In the genomic region with DNA sequence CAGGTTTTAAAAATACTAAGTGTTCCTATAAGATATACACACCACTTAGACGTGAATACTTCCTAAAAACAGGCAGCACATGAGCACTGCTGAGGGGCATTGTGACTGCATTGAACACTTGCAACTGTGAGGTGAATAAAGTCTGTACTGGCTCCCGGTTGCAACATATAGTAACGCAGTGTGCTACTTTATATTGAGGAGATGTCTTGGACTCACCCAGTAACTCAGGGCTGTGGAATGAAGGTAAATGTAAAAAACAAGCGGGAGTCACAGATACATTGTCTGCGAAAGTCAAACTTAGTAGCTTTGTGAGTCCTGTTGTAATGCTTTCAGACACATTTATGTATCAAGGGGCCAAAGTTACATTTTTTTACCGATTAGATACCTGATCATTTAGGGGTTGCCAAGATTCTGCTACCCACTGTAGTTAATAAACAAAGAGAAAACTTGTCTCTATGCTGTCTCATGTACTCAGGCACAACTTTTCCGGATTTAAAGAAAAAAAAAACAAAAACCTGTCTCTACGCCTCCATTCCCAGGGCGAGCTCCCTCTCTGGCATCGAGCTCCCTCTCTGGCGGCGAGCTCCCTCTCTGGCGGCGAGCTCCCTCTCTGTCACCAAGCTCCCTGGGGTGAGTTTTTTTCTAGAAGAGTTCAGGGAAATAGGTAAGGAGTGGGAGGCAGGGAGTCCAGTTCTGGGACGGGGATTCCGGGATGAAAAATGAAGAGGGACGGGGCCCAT, we compare ENCODE assay signal across 8 cellular contexts. TPM values are rescaled to one million over a fixed set of nuclear protein-coding genes. Genes with fewer than 3 reads are reported as not detected.
DNase-seq lines count a peak whose midpoint lies in the region; ATAC-seq, FAIRE-seq and TF ChIP-seq lines count a peak whose summit lies in the region.

No MANE protein-coding gene starts in this region.

- H4K8ac ChIP-seq in H9 (replicated peaks; ENCODE audit: insufficient read length, low read depth, low read length): no peak overlapping the region

- no peak overlapping the region for H3K14ac ChIP-seq in H9 (ENCODE audit: insufficient read depth, low read length)

- FAIRE-seq in GM12878 (lab: Jason Lieb, UNC): no peak
- no peak for FAIRE-seq in H54 (lab: Jason Lieb, UNC)

- in situ Hi-C loops in GM12878 (cut with MboI): no loop called here

- H3K4ac ChIP-seq in H9 (ENCODE audit: low read depth, low read length): no peak overlapping the region

- no peak for TF ChIP-seq EP300 in GM12878 (IDR thresholded peaks at IDR 0.05; ENCODE audit: borderline replicate concordance in 1 of 2, control insufficient read depth in 1 of 2, low read depth in 2 of 2, low read length in 2 of 2)

- H3K27me3 ChIP-seq in BLaER1: no peaks in the 10 kb centered on the region
- H3K27me3 ChIP-seq in HUES48 (ENCODE audit: control insufficient read depth, insufficient read depth, low read length): peaks cover 6% of the 10 kb centered on the region
- H3K27me3 ChIP-seq in GM12878 (replicated peaks in 1 of 2; ENCODE audit: control insufficient read depth in 2 of 2, insufficient read depth in 2 of 2, low read length in 1 of 2): no peaks in the 10 kb centered on the region
- no peaks in the 10 kb centered on the region for H3K27me3 ChIP-seq in lower lobe of right lung (ENCODE audit: low read depth)
- no peaks in the 10 kb centered on the region for H3K27me3 ChIP-seq in H9 (ENCODE audit: insufficient read depth, low read length)

- TF ChIP-seq RAD21 in GM12878 (IDR thresholded peaks at IDR 0.05; ENCODE audit: insufficient read depth, low read depth, low read length): no peak

- H3K9ac ChIP-seq in BLaER1 (peak overlapping the region; percentile 89), HUES48 (ENCODE audit: low read depth, low read length) (no peak overlapping the region), GM12878 (ENCODE audit: control insufficient read depth, insufficient read depth, low read length) (peak overlapping the region; percentile 89), H9 (ENCODE audit: extremely low read depth, insufficient read length, low read length) (no peak overlapping the region)

- RAD21 ChIA-PET in GM12878 (lab: Charles Lee; ENCODE audit: unreplicated experiment): interaction anchor here (1.9 kb wide), 1 partner anchor 39 kb away, joined by 4 read pairs; no protein-coding TSS in a partner anchor

- H3K4me2 ChIP-seq in BLaER1 (peak overlapping the region; percentile 95), GM12878 (ENCODE audit: control insufficient read depth, insufficient read depth) (peak overlapping the region; percentile 95; the same call in 1 of the 2 replicates), H9 (ENCODE audit: insufficient read depth, insufficient read length, low read length) (no peak overlapping the region)

- H2AFZ ChIP-seq in GM12878 (ENCODE audit: control insufficient read depth, low read depth, low read length): no peak overlapping the region
- H2AFZ ChIP-seq in H9 (ENCODE audit: low read length): no peak overlapping the region

- H4K91ac ChIP-seq in H9 (ENCODE audit: insufficient read length, low read depth, low read length): no peak overlapping the region

- no peaks in the 10 kb centered on the region for H3K36me3 ChIP-seq in BLaER1
- H3K36me3 ChIP-seq in HUES48 (ENCODE audit: control insufficient read depth, insufficient read depth, low read length): no peaks in the 10 kb centered on the region
- no peaks in the 10 kb centered on the region for H3K36me3 ChIP-seq in GM12878 (ENCODE audit: control insufficient read depth in 2 of 2, insufficient read depth in 2 of 2, low read length in 1 of 2)
- no peaks in the 10 kb centered on the region for H3K36me3 ChIP-seq in lower lobe of right lung

- H3K27me3 Mint-ChIP-seq in H9 (ENCODE audit: low read depth): peaks cover 6% of the 10 kb centered on the region

- intact Hi-C loops in GM12878 (cut with micrococcal nuclease; ENCODE audit: unreplicated experiment) (no loop called here), lower lobe of right lung (cut with DNase I) (no loop called here)

- no peak overlapping the region for H3K23ac ChIP-seq in H9 (ENCODE audit: insufficient read length, low read depth, low read length)

- no peak overlapping the region for H3K4me3 Mint-ChIP-seq in H9

- no TSS peak for BruUV-seq in GM12878 (replicated peaks; lab: Mats Ljungman, UMichigan)

- TF ChIP-seq POLR2A in GM12878 (IDR thresholded peaks at IDR 0.05; ENCODE audit: low read depth, low read length) (no peak), H54 (IDR thresholded peaks at IDR 0.05; ENCODE audit: low read depth, low read length) (no peak)

- no peaks in the 10 kb centered on the region for H3K23me2 ChIP-seq in H9 (ENCODE audit: insufficient read length, low read depth, low read length, poor library complexity, severe bottlenecking)

- peak overlapping the region; percentile 92 for H3K27ac ChIP-seq in BLaER1
- H3K27ac ChIP-seq in HUES48 (ENCODE audit: low read depth, low read length): no peak overlapping the region
- no peak overlapping the region for H3K27ac ChIP-seq in GM12878 (ENCODE audit: control insufficient read depth, insufficient read depth)
- peak overlapping the region; percentile 98 for H3K27ac ChIP-seq in lower lobe of right lung
- H3K27ac ChIP-seq in H9 (ENCODE audit: insufficient read length, low read depth, low read length): no peak overlapping the region

- CTCF ChIA-PET in GM12878 (lab: Yijun Ruan, JAX): no interaction called here

- ATAC-seq in GM12878 (no peak), lower lobe of right lung (peak; percentile 13 to 64), HG03097 (IDR thresholded peaks at IDR 0.05; ENCODE audit: low FRiP score, unreplicated experiment) (no peak)

- H2BK15ac ChIP-seq in H9 (ENCODE audit: low read depth, low read length): no peak overlapping the region

- H3K4me1 Mint-ChIP-seq in H9: peaks cover 0 to 4% of the 10 kb centered on the region in 2 experiments; a peak in 2 of 4 replicates

- H3K4me3 ChIP-seq in BLaER1 (peak overlapping the region; percentile 84), HUES48 (ENCODE audit: low read depth, low read length) (peak overlapping the region; percentile 59), GM12878 (peak overlapping the region; percentile 72; the same call in 1 of the 2 replicates), lower lobe of right lung (peak overlapping the region; percentile 77)

- no peaks in the 10 kb centered on the region for H3K79me1 ChIP-seq in H9 (ENCODE audit: insufficient read depth, low read depth, low read length, poor library complexity, severe bottlenecking)

- POLR2A ChIA-PET in GM12878 (lab: Charles Lee): interaction anchor here (0.8 to 1.9 kb wide), 3 partner anchors 15 to 41 kb away, joined by 3 to 4 read pairs (median 3); no protein-coding TSS in a partner anchor

- H2BK120ac ChIP-seq in H9 (ENCODE audit: low read depth, low read length, poor library complexity, severe bottlenecking): no peak overlapping the region

- H3K56ac ChIP-seq in H9 (ENCODE audit: insufficient read length, low read depth, low read length): no peak overlapping the region

- no peak overlapping the region for H4K5ac ChIP-seq in H9 (ENCODE audit: insufficient read length, low read depth, low read length)

- no peak overlapping the region for H3T11ph ChIP-seq in H9 (ENCODE audit: low read length)

- DNase-seq in GM12878 (ENCODE audit: low read depth, low spot score) (no peak), lower lobe of right lung (no peak), H54 (ENCODE audit: insufficient read length, low spot score) (no peak), NCI-H1417 (lab: John Stamatoyannopoulos, UW) (no peak), H9 (no peak)

- H3K18ac ChIP-seq in H9 (ENCODE audit: insufficient read length, low read depth, low read length): no peak overlapping the region

- H2BK5ac ChIP-seq in H9 (ENCODE audit: insufficient read length, low read length): no peak overlapping the region

- H3K27ac Mint-ChIP-seq in H9: no peak overlapping the region; a peak in 1 of 7 replicates

- H2AK5ac ChIP-seq in H9 (ENCODE audit: insufficient read length, low read length): no peak overlapping the region

- H2BK20ac ChIP-seq in H9 (ENCODE audit: low read depth, low read length, poor library complexity, severe bottlenecking): no peak overlapping the region

- 67% methylated on average over 11 of the region's 17 CpGs for WGBS in GM12878 (ENCODE audit: insufficient coverage, insufficient replicate concordance, low lambda C conversion rate, missing lambda C conversion rate)
- no CpG with 5 or more reads among the region's 17 CpGs for WGBS in H9 (ENCODE audit: extremely low coverage, insufficient read length, low lambda C conversion rate)

- H3K4me1 ChIP-seq in BLaER1 (peaks cover 35% of the 10 kb centered on the region), HUES48 (ENCODE audit: control insufficient read depth, insufficient read depth, low read length) (no peaks in the 10 kb centered on the region), GM12878 (ENCODE audit: control insufficient read depth, insufficient read depth, low read length) (no peaks in the 10 kb centered on the region; the same call in 1 of the 2 replicates), lower lobe of right lung (peaks cover 11% of the 10 kb centered on the region), H9 (ENCODE audit: insufficient read depth, low read length) (no peaks in the 10 kb centered on the region)

- peaks cover 0 to 10% (median 0%) of the 10 kb centered on the region in 3 experiments; a peak in 3 of 7 replicates for H3K36me3 Mint-ChIP-seq in H9 (ENCODE audit: insufficient read depth in 1 of 3, low read depth in 3 of 3)

- TF ChIP-seq CTCF in GM12878 (IDR thresholded peaks at IDR 0.05 in 2 of 3, conservative IDR thresholded peaks at IDR 0.05 in 1 of 3; ENCODE audit: control insufficient read depth in 2 of 3, extremely low read depth in 1 of 3, insufficient read depth in 1 of 3, low read depth in 3 of 3, low read length in 3 of 3): no peak
- TF ChIP-seq CTCF in lower lobe of right lung (IDR thresholded peaks at IDR 0.05): no peak
- TF ChIP-seq CTCF in H9 (conservative IDR thresholded peaks at IDR 0.05): no peak

- no peak overlapping the region for H2BK12ac ChIP-seq in H9 (ENCODE audit: insufficient read length, low read depth, low read length)

- SMC1A ChIA-PET in GM12878 (lab: Charles Lee; ENCODE audit: uncharacterized antibody, unreplicated experiment): interaction anchor here (1.0 kb wide), 1 partner anchor 16 kb away, joined by 3 read pairs; a partner anchor contains a TSS

- peaks cover 5 to 12% of the 10 kb centered on the region in 2 experiments; a peak in 4 of 5 replicates for H3K9me3 Mint-ChIP-seq in H9

- H4K20me1 ChIP-seq in BLaER1 (no peaks in the 10 kb centered on the region), GM12878 (ENCODE audit: control insufficient read depth, insufficient read depth) (no peaks in the 10 kb centered on the region), H9 (ENCODE audit: control insufficient read depth, insufficient read depth, insufficient read length) (no peaks in the 10 kb centered on the region)

- H3K79me2 ChIP-seq in GM12878 (ENCODE audit: control insufficient read depth, insufficient read depth, low read length) (peaks cover 7% of the 10 kb centered on the region), H9 (ENCODE audit: insufficient read depth, low read length) (no peaks in the 10 kb centered on the region)

- no peaks in the 10 kb centered on the region for H3K9me3 ChIP-seq in BLaER1
- no peaks in the 10 kb centered on the region for H3K9me3 ChIP-seq in HUES48 (ENCODE audit: control insufficient read depth, insufficient read depth, low read length)
- no peaks in the 10 kb centered on the region for H3K9me3 ChIP-seq in GM12878 (replicated peaks; ENCODE audit: control insufficient read depth, insufficient read depth, low read length)
- H3K9me3 ChIP-seq in lower lobe of right lung: no peaks in the 10 kb centered on the region
- no peaks in the 10 kb centered on the region for H3K9me3 ChIP-seq in H9 (ENCODE audit: control insufficient read depth, low read depth, low read length)

RNA-seq across cellular contexts. Expression of a gene that starts 16.8 kb away (rescaled TPM):
- 877 and 922 TPM in 2 replicates for total RNA-seq in GM12878 (2013; cell fraction: nucleolus; rRNA removed)
- total RNA-seq in GM12878 (2014; rRNA removed) (1,155 and 1,166 TPM in 2 replicates), GM12878 (2014; rRNA removed; fragmentation: Illumina TruSeq; extraction: Trizol) (455 and 468 TPM in 2 replicates), GM12878 (2021) (928 and 1,003 TPM in 2 replicates), lower lobe of right lung (1,064 TPM), H9 (2021) (248 and 252 TPM in 2 replicates)
- 718 TPM for polyA plus RNA-seq in GM12878 (2011; ENCODE audit: low read depth)
- polyA plus RNA-seq in GM12878 (2011; rRNA removed) (490 and 959 TPM in 2 replicates), GM12878 (2014; fragmentation: Illumina TruSeq; extraction: Trizol) (255 and 382 TPM in 2 replicates), GM12878 (2014; fragmentation: Nextera tagmentation; extraction: Ambion mirVana) (100 to 1,000 TPM; 129 to 329 TPM), GM12878 (2014; rRNA removed) (1,078 and 1,263 TPM in 2 replicates), GM12878 (2016; fragmentation: Nextera tagmentation; extraction: Ambion mirVana) (100 to 1,000 TPM; 699 to 799 TPM)
- polyA plus RNA-seq in GM12878 (2011; cell fraction: cytosol; rRNA removed): 1,522 and 1,730 TPM in 2 replicates
- polyA plus RNA-seq in GM12878 (2011; cell fraction: nucleus; rRNA removed): 1,255 and 1,711 TPM in 2 replicates
- 1,065 and 1,243 TPM in 2 replicates for polyA plus RNA-seq in GM12878 (2012)
- polyA minus RNA-seq in GM12878 (2011; rRNA and poly(A)+ RNA removed): 560 and 847 TPM in 2 replicates
- polyA minus RNA-seq in GM12878 (2011; cell fraction: cytosol; rRNA and poly(A)+ RNA removed): 323 and 371 TPM in 2 replicates
- 239 and 260 TPM in 2 replicates for polyA minus RNA-seq in GM12878 (2011; cell fraction: nucleus; rRNA and poly(A)+ RNA removed)

Comparison
In these comparisons a context has a peak if more than half of its experiments do, and no peak if none do; other contexts are left out.
1. H3K27ac ChIP-seq: peak in BLaER1 (single experiment) and lower lobe of right lung (single experiment); none in HUES48 (single experiment), GM12878 (single experiment) and H9 (single experiment).
2. H3K9ac ChIP-seq: peak in BLaER1 (single experiment) and GM12878 (single experiment); none in HUES48 (single experiment) and H9 (single experiment).
3. ATAC-seq: peak in lower lobe of right lung (2 of 2); none in GM12878 (single experiment) and HG03097 (single experiment).
4. Peak in every context shown above with its lines, with median percentiles within 50 percentile points of each other: H3K4me3 ChIP-seq.